8 cellular contexts compared by ENCODE assay signal in the genomic region with DNA sequence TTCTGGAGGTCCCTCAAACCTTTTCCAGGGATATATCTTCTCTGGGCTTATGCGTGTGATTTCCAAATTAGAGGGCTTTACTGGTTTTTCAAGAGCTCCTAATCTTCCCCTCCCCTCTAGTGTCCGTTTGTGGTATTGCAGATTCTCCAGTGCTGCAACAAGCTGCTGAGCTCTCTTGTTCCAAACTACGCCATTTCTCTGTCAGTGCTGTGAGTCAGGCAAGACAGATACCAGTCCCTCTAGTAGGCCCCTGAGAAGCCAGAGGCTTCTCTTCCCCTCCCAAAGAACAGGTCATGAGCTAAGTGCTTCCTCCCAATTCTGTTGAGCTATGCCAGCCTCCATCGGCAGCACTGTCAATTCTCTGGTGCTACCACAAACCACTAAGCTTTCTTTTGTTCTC.
DNase-seq lines count a peak whose midpoint lies in the region; ATAC-seq and TF ChIP-seq lines count a peak whose summit lies in the region.

No MANE protein-coding gene starts in this region.

- DNase-seq in BJ (ENCODE audit: low read depth): peak; percentile 50
- peak; percentile 83 for DNase-seq in H9
- peak; percentile 87 for DNase-seq in NT2/D1 (ENCODE audit: low read depth, low spot score)
- peak; percentile 46 for DNase-seq in activated T-cell treated with anti-CD3 and anti-CD28 coated beads for 48 hours (ENCODE audit: low read depth)
- DNase-seq in fibroblast of villous mesenchyme (ENCODE audit: low read depth): peak; percentile 97
- peak; percentile 13 for DNase-seq in retina
- no peak for DNase-seq in putamen (ENCODE audit: low spot score)

- WGBS in H9 (ENCODE audit: extremely low coverage, insufficient read length, low lambda C conversion rate): no CpG with 5 or more reads among the region's 4 CpGs

- no peaks in the 10 kb centered on the region for H3K27me3 Mint-ChIP-seq in H9 (ENCODE audit: low read depth)

- no peaks in the 10 kb centered on the region for H3K79me2 ChIP-seq in H9 (ENCODE audit: insufficient read depth, low read length)

- H2AFZ ChIP-seq in H9 (ENCODE audit: low read length): no peak overlapping the region

- peaks cover 8 to 11% of the 10 kb centered on the region in 2 experiments for H3K4me1 Mint-ChIP-seq in H9

- H3K14ac ChIP-seq in H9 (ENCODE audit: insufficient read depth, low read length): no peak overlapping the region

- no peaks in the 10 kb centered on the region for H3K79me1 ChIP-seq in H9 (ENCODE audit: insufficient read depth, low read depth, low read length, poor library complexity, severe bottlenecking)

- no peak overlapping the region for H2BK12ac ChIP-seq in H9 (ENCODE audit: insufficient read length, low read depth, low read length)

- H2BK5ac ChIP-seq in H9 (ENCODE audit: insufficient read length, low read length): no peak overlapping the region

- CTCF ChIA-PET in BJ (lab: Yijun Ruan, JAX): interaction anchor here (0.5 to 2.2 kb wide), 26 partner anchors 8 to 734 kb away, joined by 3 to 22 read pairs (median 6); no protein-coding TSS in a partner anchor

- no peak overlapping the region for H3K4me3 ChIP-seq in BJ (ENCODE audit: low read depth, low read length)
- H3K4me3 ChIP-seq in NT2/D1 (ENCODE audit: insufficient read length, low read depth): no peak overlapping the region
- no peak overlapping the region for H3K4me3 ChIP-seq in fibroblast of villous mesenchyme (ENCODE audit: low read depth, low read length)

- no peak overlapping the region for H3K23ac ChIP-seq in H9 (ENCODE audit: insufficient read length, low read depth, low read length)

- H3K9me3 ChIP-seq in H9 (ENCODE audit: control insufficient read depth, low read depth, low read length) (no peaks in the 10 kb centered on the region), NT2/D1 (ENCODE audit: insufficient read depth, low read length) (0 out of 2 replicates have a peak, but pooled peaks cover 6% of the 10 kb centered on the region)

- H3K27ac ChIP-seq in H9 (ENCODE audit: insufficient read length, low read depth, low read length): no peak overlapping the region

- H2AK5ac ChIP-seq in H9 (ENCODE audit: insufficient read length, low read length): no peak overlapping the region

- no peak overlapping the region for H3K56ac ChIP-seq in H9 (ENCODE audit: insufficient read length, low read depth, low read length)

- no peaks in the 10 kb centered on the region for H4K20me1 ChIP-seq in H9 (ENCODE audit: control insufficient read depth, insufficient read depth, insufficient read length)

- TF ChIP-seq CTCF in BJ (IDR thresholded peaks at IDR 0.05; ENCODE audit: insufficient read depth, low read depth, low read length) (peak; percentile 91), H9 (conservative IDR thresholded peaks at IDR 0.05) (peak; percentile 87), fibroblast of villous mesenchyme (IDR thresholded peaks at IDR 0.05; ENCODE audit: insufficient read depth, low read depth, low read length) (peak; percentile 97)

- peak overlapping the region; percentile 43 for H3K18ac ChIP-seq in H9 (ENCODE audit: insufficient read length, low read depth, low read length)

- H3K4me3 Mint-ChIP-seq in H9: no peak overlapping the region

- H3K27me3 ChIP-seq in BJ (ENCODE audit: control insufficient read depth, insufficient read depth, low read length): no peaks in the 10 kb centered on the region
- no peaks in the 10 kb centered on the region for H3K27me3 ChIP-seq in H9 (ENCODE audit: insufficient read depth, low read length)
- H3K27me3 ChIP-seq in NT2/D1 (ENCODE audit: insufficient read depth, insufficient read length): no peaks in the 10 kb centered on the region

- H3K9me3 Mint-ChIP-seq in H9: no peaks in the 10 kb centered on the region; a peak in 1 of 5 replicates

- no peak overlapping the region for H3K4ac ChIP-seq in H9 (ENCODE audit: low read depth, low read length)

- H3K36me3 Mint-ChIP-seq in H9 (ENCODE audit: insufficient read depth in 1 of 3, low read depth in 3 of 3): peaks cover 0 to 2% (median 0%) of the 10 kb centered on the region in 3 experiments; a peak in 1 of 7 replicates

- no peak overlapping the region for H4K8ac ChIP-seq in H9 (replicated peaks; ENCODE audit: insufficient read length, low read depth, low read length)

- peak overlapping the region; percentile 2 to 40 (median 26); a peak in 1 of 7 replicates for H3K27ac Mint-ChIP-seq in H9

- H4K91ac ChIP-seq in H9 (ENCODE audit: insufficient read length, low read depth, low read length): no peak overlapping the region

- no peak overlapping the region for H3K4me2 ChIP-seq in H9 (ENCODE audit: insufficient read depth, insufficient read length, low read length)

- H2BK20ac ChIP-seq in H9 (ENCODE audit: low read depth, low read length, poor library complexity, severe bottlenecking): no peak overlapping the region

- POLR2A ChIA-PET in BJ (lab: Charles Lee): no interaction called here

- no peak overlapping the region for H3K9ac ChIP-seq in H9 (ENCODE audit: extremely low read depth, insufficient read length, low read length)
- no peak overlapping the region for H3K9ac ChIP-seq in NT2/D1 (ENCODE audit: insufficient read length, low read depth)

- H2BK15ac ChIP-seq in H9 (ENCODE audit: low read depth, low read length): no peak overlapping the region

- H2BK120ac ChIP-seq in H9 (ENCODE audit: low read depth, low read length, poor library complexity, severe bottlenecking): no peak overlapping the region

- H3K4me1 ChIP-seq in H9 (ENCODE audit: insufficient read depth, low read length) (peaks cover 2% of the 10 kb centered on the region), NT2/D1 (ENCODE audit: insufficient read depth, insufficient read length) (no peaks in the 10 kb centered on the region)

- no peak overlapping the region for H4K5ac ChIP-seq in H9 (ENCODE audit: insufficient read length, low read depth, low read length)

- no peak for ATAC-seq in HG03432 (IDR thresholded peaks at IDR 0.05; ENCODE audit: unreplicated experiment)

- H3T11ph ChIP-seq in H9 (ENCODE audit: low read length): no peak overlapping the region

- H3K23me2 ChIP-seq in H9 (ENCODE audit: insufficient read length, low read depth, low read length, poor library complexity, severe bottlenecking): no peaks in the 10 kb centered on the region

- H3K36me3 ChIP-seq in BJ (ENCODE audit: control insufficient read depth, insufficient read depth, low read length) (no peaks in the 10 kb centered on the region), NT2/D1 (ENCODE audit: insufficient read depth, insufficient read length, low read length) (no peaks in the 10 kb centered on the region)
